1 cellular context compared by ENCODE assay signal in the genomic region with DNA sequence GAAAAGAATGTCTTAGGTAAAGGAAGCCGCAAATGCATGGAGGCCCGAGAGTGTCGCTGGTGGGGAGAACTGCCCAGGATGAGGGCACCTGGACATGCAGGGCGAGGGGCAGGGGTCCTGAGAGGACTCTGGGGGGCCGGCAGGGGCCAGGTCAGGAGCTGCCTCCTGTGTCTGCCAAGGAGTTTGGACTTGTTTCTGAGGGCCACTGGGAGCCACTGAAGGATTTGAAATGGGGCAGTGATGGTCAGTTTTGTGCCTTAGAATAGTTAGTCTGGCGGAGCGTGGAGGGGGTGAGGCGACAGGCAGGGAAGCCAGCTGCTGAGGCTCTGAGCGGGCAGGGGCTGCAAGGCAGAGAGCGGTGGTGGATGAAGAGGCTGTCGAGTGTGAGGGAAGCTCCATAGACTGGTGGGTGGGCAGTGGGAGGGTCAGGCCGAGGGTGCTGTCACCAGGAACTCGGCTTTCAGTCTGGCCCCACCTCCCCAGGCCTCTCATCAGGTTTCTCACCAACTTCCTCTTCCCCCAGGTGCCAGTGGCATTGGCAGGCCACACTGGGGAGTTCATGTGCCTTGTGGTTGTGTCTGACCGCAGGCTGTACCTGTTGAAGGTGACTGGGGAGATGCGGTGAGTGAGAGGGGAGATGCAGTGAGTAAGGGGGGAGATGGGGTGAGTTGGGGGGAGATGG.
TF ChIP-seq lines count a peak whose summit lies in the region.

No MANE protein-coding gene starts in this region.

TF ChIP-seq in WTC11, 78 proteins besides CTCF, POLR2A, EP300 and RAD21:
- TF ChIP-seq, protein P1, sequence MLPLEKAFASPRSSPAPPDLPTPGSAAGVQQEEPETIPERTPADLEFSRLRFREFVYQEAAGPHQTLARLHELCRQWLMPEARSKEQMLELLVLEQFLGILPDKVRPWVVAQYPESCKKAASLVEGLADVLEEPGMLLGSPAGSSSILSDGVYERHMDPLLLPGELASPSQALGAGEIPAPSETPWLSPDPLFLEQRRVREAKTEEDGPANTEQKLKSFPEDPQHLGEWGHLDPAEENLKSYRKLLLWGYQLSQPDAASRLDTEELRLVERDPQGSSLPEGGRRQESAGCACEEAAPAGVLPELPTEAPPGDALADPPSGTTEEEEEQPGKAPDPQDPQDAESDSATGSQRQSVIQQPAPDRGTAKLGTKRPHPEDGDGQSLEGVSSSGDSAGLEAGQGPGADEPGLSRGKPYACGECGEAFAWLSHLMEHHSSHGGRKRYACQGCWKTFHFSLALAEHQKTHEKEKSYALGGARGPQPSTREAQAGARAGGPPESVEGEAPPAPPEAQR (CRISPR knock-in tag; IDR thresholded peaks at IDR 0.05) = no peak
- TF ChIP-seq ETV6 (CRISPR knock-in tag; IDR thresholded peaks at IDR 0.05) (no peak), SP1 (CRISPR knock-in tag; conservative IDR thresholded peaks at IDR 0.05) (no peak), KAT7 (CRISPR knock-in tag; IDR thresholded peaks at IDR 0.05; ENCODE audit: borderline replicate concordance) (no peak), TP53 (CRISPR knock-in tag; IDR thresholded peaks at IDR 0.05) (no peak), OVOL2 (CRISPR knock-in tag; IDR thresholded peaks at IDR 0.05; ENCODE audit: borderline replicate concordance) (no peak), FOXK1 (CRISPR knock-in tag; IDR thresholded peaks at IDR 0.05) (no peak), ZBTB21 (CRISPR knock-in tag; IDR thresholded peaks at IDR 0.05; ENCODE audit: borderline replicate concordance) (no peak), MYBL2 (CRISPR knock-in tag; IDR thresholded peaks at IDR 0.05) (no peak), RORB (CRISPR knock-in tag; IDR thresholded peaks at IDR 0.05) (no peak), ZNF396 (CRISPR knock-in tag; IDR thresholded peaks at IDR 0.05; ENCODE audit: borderline replicate concordance) (no peak), SOX15 (CRISPR knock-in tag; IDR thresholded peaks at IDR 0.05) (no peak), JUN (CRISPR knock-in tag; IDR thresholded peaks at IDR 0.05) (no peak)
- TF ChIP-seq, protein P2, sequence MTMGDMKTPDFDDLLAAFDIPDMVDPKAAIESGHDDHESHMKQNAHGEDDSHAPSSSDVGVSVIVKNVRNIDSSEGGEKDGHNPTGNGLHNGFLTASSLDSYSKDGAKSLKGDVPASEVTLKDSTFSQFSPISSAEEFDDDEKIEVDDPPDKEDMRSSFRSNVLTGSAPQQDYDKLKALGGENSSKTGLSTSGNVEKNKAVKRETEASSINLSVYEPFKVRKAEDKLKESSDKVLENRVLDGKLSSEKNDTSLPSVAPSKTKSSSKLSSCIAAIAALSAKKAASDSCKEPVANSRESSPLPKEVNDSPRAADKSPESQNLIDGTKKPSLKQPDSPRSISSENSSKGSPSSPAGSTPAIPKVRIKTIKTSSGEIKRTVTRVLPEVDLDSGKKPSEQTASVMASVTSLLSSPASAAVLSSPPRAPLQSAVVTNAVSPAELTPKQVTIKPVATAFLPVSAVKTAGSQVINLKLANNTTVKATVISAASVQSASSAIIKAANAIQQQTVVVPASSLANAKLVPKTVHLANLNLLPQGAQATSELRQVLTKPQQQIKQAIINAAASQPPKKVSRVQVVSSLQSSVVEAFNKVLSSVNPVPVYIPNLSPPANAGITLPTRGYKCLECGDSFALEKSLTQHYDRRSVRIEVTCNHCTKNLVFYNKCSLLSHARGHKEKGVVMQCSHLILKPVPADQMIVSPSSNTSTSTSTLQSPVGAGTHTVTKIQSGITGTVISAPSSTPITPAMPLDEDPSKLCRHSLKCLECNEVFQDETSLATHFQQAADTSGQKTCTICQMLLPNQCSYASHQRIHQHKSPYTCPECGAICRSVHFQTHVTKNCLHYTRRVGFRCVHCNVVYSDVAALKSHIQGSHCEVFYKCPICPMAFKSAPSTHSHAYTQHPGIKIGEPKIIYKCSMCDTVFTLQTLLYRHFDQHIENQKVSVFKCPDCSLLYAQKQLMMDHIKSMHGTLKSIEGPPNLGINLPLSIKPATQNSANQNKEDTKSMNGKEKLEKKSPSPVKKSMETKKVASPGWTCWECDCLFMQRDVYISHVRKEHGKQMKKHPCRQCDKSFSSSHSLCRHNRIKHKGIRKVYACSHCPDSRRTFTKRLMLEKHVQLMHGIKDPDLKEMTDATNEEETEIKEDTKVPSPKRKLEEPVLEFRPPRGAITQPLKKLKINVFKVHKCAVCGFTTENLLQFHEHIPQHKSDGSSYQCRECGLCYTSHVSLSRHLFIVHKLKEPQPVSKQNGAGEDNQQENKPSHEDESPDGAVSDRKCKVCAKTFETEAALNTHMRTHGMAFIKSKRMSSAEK (CRISPR knock-in tag; IDR thresholded peaks at IDR 0.05; ENCODE audit: borderline replicate concordance) = no peak
- TF ChIP-seq, protein P3, sequence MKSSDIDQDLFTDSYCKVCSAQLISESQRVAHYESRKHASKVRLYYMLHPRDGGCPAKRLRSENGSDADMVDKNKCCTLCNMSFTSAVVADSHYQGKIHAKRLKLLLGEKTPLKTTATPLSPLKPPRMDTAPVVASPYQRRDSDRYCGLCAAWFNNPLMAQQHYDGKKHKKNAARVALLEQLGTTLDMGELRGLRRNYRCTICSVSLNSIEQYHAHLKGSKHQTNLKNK (CRISPR knock-in tag; IDR thresholded peaks at IDR 0.05) = no peak
- TF ChIP-seq, protein P4, sequence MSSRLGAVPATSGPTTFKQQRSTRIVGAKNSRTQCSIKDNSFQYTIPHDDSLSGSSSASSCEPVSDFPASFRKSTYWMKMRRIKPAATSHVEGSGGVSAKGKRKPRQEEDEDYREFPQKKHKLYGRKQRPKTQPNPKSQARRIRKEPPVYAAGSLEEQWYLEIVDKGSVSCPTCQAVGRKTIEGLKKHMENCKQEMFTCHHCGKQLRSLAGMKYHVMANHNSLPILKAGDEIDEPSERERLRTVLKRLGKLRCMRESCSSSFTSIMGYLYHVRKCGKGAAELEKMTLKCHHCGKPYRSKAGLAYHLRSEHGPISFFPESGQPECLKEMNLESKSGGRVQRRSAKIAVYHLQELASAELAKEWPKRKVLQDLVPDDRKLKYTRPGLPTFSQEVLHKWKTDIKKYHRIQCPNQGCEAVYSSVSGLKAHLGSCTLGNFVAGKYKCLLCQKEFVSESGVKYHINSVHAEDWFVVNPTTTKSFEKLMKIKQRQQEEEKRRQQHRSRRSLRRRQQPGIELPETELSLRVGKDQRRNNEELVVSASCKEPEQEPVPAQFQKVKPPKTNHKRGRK (CRISPR knock-in tag; IDR thresholded peaks at IDR 0.05; ENCODE audit: borderline replicate concordance) = no peak
- TF ChIP-seq, protein P5, sequence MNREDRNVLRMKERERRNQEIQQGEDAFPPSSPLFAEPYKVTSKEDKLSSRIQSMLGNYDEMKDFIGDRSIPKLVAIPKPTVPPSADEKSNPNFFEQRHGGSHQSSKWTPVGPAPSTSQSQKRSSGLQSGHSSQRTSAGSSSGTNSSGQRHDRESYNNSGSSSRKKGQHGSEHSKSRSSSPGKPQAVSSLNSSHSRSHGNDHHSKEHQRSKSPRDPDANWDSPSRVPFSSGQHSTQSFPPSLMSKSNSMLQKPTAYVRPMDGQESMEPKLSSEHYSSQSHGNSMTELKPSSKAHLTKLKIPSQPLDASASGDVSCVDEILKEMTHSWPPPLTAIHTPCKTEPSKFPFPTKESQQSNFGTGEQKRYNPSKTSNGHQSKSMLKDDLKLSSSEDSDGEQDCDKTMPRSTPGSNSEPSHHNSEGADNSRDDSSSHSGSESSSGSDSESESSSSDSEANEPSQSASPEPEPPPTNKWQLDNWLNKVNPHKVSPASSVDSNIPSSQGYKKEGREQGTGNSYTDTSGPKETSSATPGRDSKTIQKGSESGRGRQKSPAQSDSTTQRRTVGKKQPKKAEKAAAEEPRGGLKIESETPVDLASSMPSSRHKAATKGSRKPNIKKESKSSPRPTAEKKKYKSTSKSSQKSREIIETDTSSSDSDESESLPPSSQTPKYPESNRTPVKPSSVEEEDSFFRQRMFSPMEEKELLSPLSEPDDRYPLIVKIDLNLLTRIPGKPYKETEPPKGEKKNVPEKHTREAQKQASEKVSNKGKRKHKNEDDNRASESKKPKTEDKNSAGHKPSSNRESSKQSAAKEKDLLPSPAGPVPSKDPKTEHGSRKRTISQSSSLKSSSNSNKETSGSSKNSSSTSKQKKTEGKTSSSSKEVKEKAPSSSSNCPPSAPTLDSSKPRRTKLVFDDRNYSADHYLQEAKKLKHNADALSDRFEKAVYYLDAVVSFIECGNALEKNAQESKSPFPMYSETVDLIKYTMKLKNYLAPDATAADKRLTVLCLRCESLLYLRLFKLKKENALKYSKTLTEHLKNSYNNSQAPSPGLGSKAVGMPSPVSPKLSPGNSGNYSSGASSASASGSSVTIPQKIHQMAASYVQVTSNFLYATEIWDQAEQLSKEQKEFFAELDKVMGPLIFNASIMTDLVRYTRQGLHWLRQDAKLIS (CRISPR knock-in tag; IDR thresholded peaks at IDR 0.05; ENCODE audit: borderline replicate concordance) = no peak
